ENCODE assay signal across 17 cellular contexts in genomic region chr14:75915063-75915462, GRCh38.
A peak's percentile ranks its signal among the peaks of the same experiment; 100 is the strongest.
DNase-seq lines count a peak whose midpoint lies in the region; ATAC-seq and TF ChIP-seq lines count a peak whose summit lies in the region.
"Had no signal": no experiment of that assay in that cellular context is flagged by ENCODE, and none has a peak within 500 bp of the region (broad histone marks: within the 10 kb centered on the region; RNA-seq: fewer than 3 reads in every experiment).

No MANE protein-coding gene starts in this region.

- no peaks in the 10 kb centered on the region for H4K20me1 ChIP-seq in SK-N-SH (ENCODE audit: insufficient read depth)
- H4K20me1 ChIP-seq: BLaER1 treated with 17β-estradiol and CSF1 and Interleukin-3, amounts not matched to agents 10 nM and 100 nM had no signal

- no peak overlapping the region for H3K4me2 ChIP-seq in SK-N-SH
- H3K4me2 ChIP-seq: BLaER1 treated with 17β-estradiol and CSF1 and Interleukin-3, amounts not matched to agents 10 nM and 100 nM; PC-9 had no signal

- no peak for TF ChIP-seq RAD21 in SK-N-SH (IDR thresholded peaks at IDR 0.05; ENCODE audit: low read length)

- H3K4me3 ChIP-seq in SK-N-SH (ENCODE audit: low read depth in 2 of 2, low read length in 1 of 2) (no peak overlapping the region), lower leg skin (ENCODE audit: low read depth, poor library complexity, severe bottlenecking) (no peak overlapping the region)
- H3K4me3 ChIP-seq: BLaER1 treated with 17β-estradiol and CSF1 and Interleukin-3, amounts not matched to agents 10 nM and 100 nM; PC-9; SJCRH30 had no signal

- CTCF ChIA-PET in SK-N-SH (lab: Yijun Ruan, JAX): interaction anchor here (5.0 to 6.0 kb wide), 2 partner anchors 9 to 65 kb away, joined by 46 to 64 read pairs; partner anchors contain the start of gene TGFB3

- TF ChIP-seq EP300 in SK-N-SH (IDR thresholded peaks at IDR 0.05; ENCODE audit: borderline replicate concordance in 1 of 2, low read depth in 1 of 2, low read length in 1 of 2): no peak

- no peaks in the 10 kb centered on the region for H3K9me3 ChIP-seq in SK-N-SH
- H3K9me3 ChIP-seq: SJCRH30 had no signal

- H3K9me2 ChIP-seq in SK-N-SH: no peaks in the 10 kb centered on the region

- TF ChIP-seq CTCF in SK-N-SH (IDR thresholded peaks at IDR 0.05) (no peak), lower leg skin (IDR thresholded peaks at IDR 0.05) (no peak)

- POLR2A ChIA-PET in SK-N-SH (lab: Yijun Ruan, JAX): no interaction called here

- DNase-seq in SK-N-SH (no peak), NCI-H2107 treated with DMSO at 0.1 percent for 48 hours (lab: John Stamatoyannopoulos, UW; ENCODE audit: unreplicated experiment) (peak; percentile 83), iris pigment epithelial cell (ENCODE audit: low read depth) (peak; percentile 20), lower leg skin (ENCODE audit: low spot score in 2 of 2) (no peak), RKO (ENCODE audit: low spot score) (no peak)
- DNase-seq in central memory CD4-positive, alpha-beta T cell: no peak
- DNase-seq: CD8-positive, alpha-beta T cell; DMS79 treated with DMSO at 0.1 percent for 48 hours; MM.1S; NCI-H1092; NCI-H1436 treated with DMSO at 0.1 percent for 48 hours; NCI-H2029; NCI-H2227 treated with DMSO at 0.1 percent for 48 hours; SJCRH30 had no signal

- no peak overlapping the region for H3K9ac ChIP-seq in SK-N-SH
- H3K9ac ChIP-seq: BLaER1 treated with 17β-estradiol and CSF1 and Interleukin-3, amounts not matched to agents 10 nM and 100 nM had no signal

- WGBS in SK-N-SH (ENCODE audit: low lambda C conversion rate): 98% methylated on average over 2 of the region's 2 CpGs
- 94 to 98% methylated on average over 2 of the region's 2 CpGs for WGBS in lower leg skin, 2 donors

- TF ChIP-seq POLR2A in lower leg skin (IDR thresholded peaks at IDR 0.05): no peak

- H3K4me1 ChIP-seq in SK-N-SH (ENCODE audit: control insufficient read depth in 1 of 2, insufficient read depth in 2 of 2, low read depth in 1 of 2, low read length in 1 of 2): peaks cover 0 to 23% of the 10 kb centered on the region in 2 experiments; a peak in 2 of 4 replicates
- H3K4me1 ChIP-seq: BLaER1 treated with 17β-estradiol and CSF1 and Interleukin-3, amounts not matched to agents 10 nM and 100 nM had no signal

- no peaks in the 10 kb centered on the region for H3K79me2 ChIP-seq in SK-N-SH (ENCODE audit: insufficient read depth)

- no peak overlapping the region for H2AFZ ChIP-seq in SK-N-SH (ENCODE audit: low read depth)
- H2AFZ ChIP-seq: PC-9 had no signal

- no peak overlapping the region for H3K27ac ChIP-seq in SK-N-SH (ENCODE audit: low read depth in 2 of 2, low read length in 1 of 2)
- H3K27ac ChIP-seq: BLaER1 treated with 17β-estradiol and CSF1 and Interleukin-3, amounts not matched to agents 10 nM and 100 nM; PC-9; SJCRH30 had no signal

- no peaks in the 10 kb centered on the region for H3K27me3 ChIP-seq in SK-N-SH (ENCODE audit: insufficient read depth)
- H3K27me3 ChIP-seq: BLaER1 treated with 17β-estradiol and CSF1 and Interleukin-3, amounts not matched to agents 10 nM and 100 nM; SJCRH30 had no signal

- ATAC-seq in SK-N-SH treated with all-trans-retinoic acid at 6 μM for 48 hours: no peak
- ATAC-seq: CD8-positive, alpha-beta T cell had no signal

- no peaks in the 10 kb centered on the region for H3K36me3 ChIP-seq in SK-N-SH (replicated peaks in 1 of 2; ENCODE audit: control insufficient read depth in 1 of 2, insufficient read depth in 2 of 2, low read length in 1 of 2)
- H3K36me3 ChIP-seq: SJCRH30 had no signal

- no peaks in the 10 kb centered on the region for H3F3A ChIP-seq in SK-N-SH (replicated peaks; ENCODE audit: insufficient read depth)

- intact Hi-C loops in lower leg skin (cut with DNase I; ENCODE audit: low total_unique reads): no loop called here

TF ChIP-seq in SK-N-SH treated with all-trans-retinoic acid at 6 μM for 48 hours, 23 proteins besides CTCF, POLR2A, EP300 and RAD21:
- TF ChIP-seq PATZ1 (CRISPR knock-in tag; IDR thresholded peaks at IDR 0.05; ENCODE audit: borderline replicate concordance): no peak
- no peak for TF ChIP-seq ZC3H10 (CRISPR knock-in tag; IDR thresholded peaks at IDR 0.05)
- 0 out of 2 replicates have a peak, but pooled peaks have one; percentile 10 for TF ChIP-seq ISL1 (CRISPR knock-in tag; IDR thresholded peaks at IDR 0.05)

TF ChIP-seq in SK-N-SH, 30 proteins besides CTCF, POLR2A, EP300 and RAD21:
- no peak for TF ChIP-seq NRF1 (IDR thresholded peaks at IDR 0.05; ENCODE audit: low read depth, low read length)
- TF ChIP-seq USF1 (IDR thresholded peaks at IDR 0.05; ENCODE audit: borderline replicate concordance, low read depth): no peak
- no peak for TF ChIP-seq TEAD4 (IDR thresholded peaks at IDR 0.05; ENCODE audit: borderline replicate concordance, insufficient read depth)

Comparison
In these comparisons a context has a peak if more than half of its experiments do, and no peak if none do; other contexts are left out.
1. DNase-seq: peak in NCI-H2107 treated with DMSO at 0.1 percent for 48 hours (single experiment) and iris pigment epithelial cell (single experiment); none in SK-N-SH (single experiment), lower leg skin (0 of 2), central memory CD4-positive, alpha-beta T cell (single experiment) and RKO (single experiment).